Comparison of ENCODE assay signal across 1 cellular context in genomic region chr3:52237006-52237658, GRCh38.
TF ChIP-seq lines count a peak whose summit lies in the region.

No MANE protein-coding gene starts in this region.

TF ChIP-seq in endothelial cell of umbilical vein, 7 proteins besides CTCF, POLR2A, EP300 and RAD21:
- TF ChIP-seq MYC (IDR thresholded peaks at IDR 0.05; ENCODE audit: low read depth, low read length): no peak
- TF ChIP-seq MAX (IDR thresholded peaks at IDR 0.05; ENCODE audit: insufficient read depth, insufficient read length): no peak
- no peak for TF ChIP-seq POLR2AphosphoS5 (IDR thresholded peaks at IDR 0.05; ENCODE audit: insufficient read depth, low read depth, low read length)
- no peak for TF ChIP-seq FOS (IDR thresholded peaks at IDR 0.05; ENCODE audit: borderline replicate concordance, insufficient read depth, low read length)
- TF ChIP-seq GATA2 (IDR thresholded peaks at IDR 0.05; ENCODE audit: insufficient read depth, insufficient read length, low read depth, low read length): no peak
- TF ChIP-seq EZH2 (IDR thresholded peaks at IDR 0.05; ENCODE audit: borderline replicate concordance, low read depth, low read length, severe bottlenecking): no peak
- TF ChIP-seq JUN (IDR thresholded peaks at IDR 0.05; ENCODE audit: borderline replicate concordance, insufficient read depth, insufficient read length, low read depth): no peak
TF ChIP-seq in endothelial cell of umbilical vein: peak in this region for 0.
